ENCODE assay signal across 6 cellular contexts in the genomic region with DNA sequence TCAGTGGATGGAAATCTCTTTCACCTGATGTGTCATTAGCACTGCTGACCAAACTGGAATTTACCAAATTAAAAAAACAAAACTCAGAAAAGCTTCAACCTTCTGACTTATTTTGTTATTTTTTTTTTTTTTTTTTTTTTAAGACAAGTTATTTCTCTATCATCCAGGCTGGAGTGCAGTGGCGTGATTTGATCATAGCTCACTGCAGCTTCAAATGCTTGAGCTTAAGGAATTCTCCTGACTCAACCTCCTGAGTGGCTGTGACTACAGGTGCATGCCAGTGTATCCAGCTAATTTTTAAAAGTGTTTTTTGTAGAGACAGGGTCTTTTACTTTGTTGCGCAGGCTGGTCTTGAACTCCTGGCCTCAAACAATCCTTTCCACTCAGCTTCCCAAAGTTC.
"Had no signal": no experiment of that assay in that cellular context is flagged by ENCODE, and none has a peak within 500 bp of the region (broad histone marks: within the 10 kb centered on the region; RNA-seq: fewer than 3 reads in every experiment).

No MANE protein-coding gene starts in this region.

- H3K4me3 ChIP-seq: K562 had no signal

- H3K27ac ChIP-seq: HL-60 had no signal

- DNase-seq: IMR-90, KBM-7, KG1 had no signal

- ATAC-seq: HepG2, K562 had no signal
